In the genomic region with DNA sequence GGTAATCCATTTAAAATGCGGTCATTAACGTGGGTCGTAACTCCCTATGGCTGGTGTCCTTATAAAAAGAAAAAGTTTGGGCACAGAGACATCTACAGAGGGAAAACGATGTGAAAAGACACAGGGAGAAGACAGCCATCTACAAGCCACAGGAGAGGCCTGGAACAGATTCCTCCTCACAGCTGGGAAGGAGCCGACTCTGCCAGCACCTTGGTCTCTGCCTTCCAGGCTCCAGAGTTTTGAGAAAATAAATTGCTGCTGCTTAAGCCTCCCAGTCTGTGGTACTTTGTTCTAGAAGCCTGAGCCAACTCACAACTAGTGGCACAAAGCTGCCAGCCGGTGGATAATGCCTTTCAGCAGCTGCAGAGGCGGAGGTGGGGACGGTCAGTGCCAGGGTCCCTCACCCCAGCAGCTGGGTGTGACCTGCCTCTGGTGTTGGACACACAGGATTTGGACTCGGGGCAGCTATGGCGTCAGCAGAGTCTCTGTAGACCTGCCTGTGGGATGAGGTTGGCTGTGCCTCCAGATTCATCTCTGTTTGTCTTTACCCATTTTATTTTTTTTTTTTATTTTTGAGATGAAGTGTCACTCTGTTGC, we compare ENCODE assay signal across 25 cellular contexts.
DNase-seq lines count a peak whose midpoint lies in the region; ATAC-seq and TF ChIP-seq lines count a peak whose summit lies in the region.
"Had no signal": no experiment of that assay in that cellular context is flagged by ENCODE, and none has a peak within 500 bp of the region (broad histone marks: within the 10 kb centered on the region; RNA-seq: fewer than 3 reads in every experiment).

No MANE protein-coding gene starts in this region.

- H3K27ac Mint-ChIP-seq in nephron = peak overlapping the region; percentile 73 to 78 (median 77)
- H3K27ac Mint-ChIP-seq: H9; natural killer cell treated with Interleukin-12 subunit alpha and Interleukin-12 subunit beta and Interleukin-15 and Interleukin-18, amount 100 ng/mL, for 72 hours had no signal

- TF ChIP-seq CTCF in nephron (IDR thresholded peaks at IDR 0.05; ENCODE audit: unreplicated experiment in 3 of 3) = no peak

- no peaks in the 10 kb centered on the region for H3K9me3 ChIP-seq in MG63
- H3K9me3 ChIP-seq in skeletal muscle satellite cell (replicated peaks; ENCODE audit: low read length) = no peaks in the 10 kb centered on the region
- H3K9me3 ChIP-seq: pancreas, upper lobe of left lung had no signal

- H3K36me3 ChIP-seq in MG63 (no peaks in the 10 kb centered on the region), skeletal muscle satellite cell (ENCODE audit: insufficient read depth, low read length) (no peaks in the 10 kb centered on the region)
- H3K36me3 ChIP-seq: BLaER1, pancreas, upper lobe of left lung had no signal

- peaks cover 55% of the 10 kb centered on the region for H3K4me1 Mint-ChIP-seq in nephron

- DNase-seq in MG63 (peak; percentile 13), Right ventricle myocardium superior (peak; percentile 67), ecto neural progenitor cell (ENCODE audit: low spot score) (no peak)
- DNase-seq: ACHN; activated CD4-positive, alpha-beta T cell treated with anti-CD3 and anti-CD28 coated beads, Interleukin-2, amount 50 U/mL, for 4 hours; activated naive CD4-positive, alpha-beta T cell treated with anti-CD3 and anti-CD28 coated beads, Interleukin-2, amount 50 U/mL, for 16 hours; amygdala; dermis blood vessel endothelial cell; H9; KG1; midbrain; NCI-H1436; NCI-H774; pancreas; small intestine; stimulated activated CD4-positive, alpha-beta T cell treated with anti-CD3 and anti-CD28 coated beads, Interleukin-1b, Interleukin-23, amount 100 ng/mL, for 48 hours; T-helper 1 cell; upper lobe of left lung had no signal

- H3K4me3 ChIP-seq in MG63 = no peak overlapping the region
- H3K4me3 ChIP-seq in skeletal muscle satellite cell (ENCODE audit: low read length) = no peak overlapping the region
- H3K4me3 ChIP-seq: BLaER1, pancreas, upper lobe of left lung had no signal

- H3K27me3 Mint-ChIP-seq in nephron (ENCODE audit: low read depth) = no peaks in the 10 kb centered on the region

- H3K4me2 ChIP-seq in skeletal muscle satellite cell (ENCODE audit: low read length) = peak overlapping the region; percentile 40
- H3K4me2 ChIP-seq: BLaER1 had no signal

- intact Hi-C loops in Right ventricle myocardium superior (cut with DNase I) = no loop called here

- H3K9ac ChIP-seq in skeletal muscle satellite cell (ENCODE audit: low read depth, low read length) = peak overlapping the region; percentile 36
- H3K9ac ChIP-seq: BLaER1 had no signal

- H3K4me1 ChIP-seq in skeletal muscle satellite cell (ENCODE audit: control insufficient read depth, insufficient read depth, low read length) = peaks cover 42% of the 10 kb centered on the region
- H3K4me1 ChIP-seq: pancreas had no signal

- H3K4me3 Mint-ChIP-seq in nephron = no peak overlapping the region
- H3K4me3 Mint-ChIP-seq: H9; natural killer cell treated with Interleukin-12 subunit alpha and Interleukin-12 subunit beta and Interleukin-15 and Interleukin-18, amount 100 ng/mL, for 72 hours had no signal

- no peaks in the 10 kb centered on the region for H3K27me3 ChIP-seq in MG63
- H3K27me3 ChIP-seq in skeletal muscle satellite cell (ENCODE audit: control insufficient read depth, insufficient read depth, low read length) = no peaks in the 10 kb centered on the region
- H3K27me3 ChIP-seq: BLaER1, pancreas, upper lobe of left lung had no signal

- no peaks in the 10 kb centered on the region for H3K9me3 Mint-ChIP-seq in nephron
- H3K9me3 Mint-ChIP-seq: natural killer cell treated with Interleukin-12 subunit alpha and Interleukin-12 subunit beta and Interleukin-15 and Interleukin-18, amount 100 ng/mL, for 72 hours had no signal

- H3K36me3 Mint-ChIP-seq in nephron (ENCODE audit: low read depth) = peaks cover 4% of the 10 kb centered on the region

- peak; percentile 60 for ATAC-seq in Right ventricle myocardium superior (ENCODE audit: poor library complexity)
- no peak for ATAC-seq in GM21528 (IDR thresholded peaks at IDR 0.05; ENCODE audit: low FRiP score, unreplicated experiment)
- no peak for ATAC-seq in GM21526 (IDR thresholded peaks at IDR 0.05; ENCODE audit: low FRiP score, unreplicated experiment)
- ATAC-seq in HG02970 (IDR thresholded peaks at IDR 0.05; ENCODE audit: low FRiP score, unreplicated experiment) = no peak
- ATAC-seq: natural killer cell treated with Interleukin-12 subunit alpha and Interleukin-12 subunit beta and Interleukin-15 and Interleukin-18, amount 100 ng/mL, for 72 hours; pancreas had no signal
